In genomic region chr11:87125257-87125656, GRCh38 we compare ENCODE assay signal across 24 cellular contexts.
DNase-seq lines count a peak whose midpoint lies in the region; ATAC-seq, FAIRE-seq and TF ChIP-seq lines count a peak whose summit lies in the region.
"Had no signal": no experiment of that assay in that cellular context is flagged by ENCODE, and none has a peak within 500 bp of the region (broad histone marks: within the 10 kb centered on the region; RNA-seq: fewer than 3 reads in every experiment).

No MANE protein-coding gene starts in this region.

- ATAC-seq in esophagus mucosa (peak; percentile 38), omental fat pad (ENCODE audit: low FRiP score) (peak; percentile 64), Right ventricle myocardium superior (ENCODE audit: poor library complexity) (no peak)
- ATAC-seq: activated T-helper 17 cell treated with anti-CD3 and anti-CD28 coated beads, Interleukin-2, amount 50 U/mL, for 72 hours; right cardiac atrium had no signal

- DNase-seq in AG10803 (ENCODE audit: low read depth): peak; percentile 3
- DNase-seq in NCI-H69 (lab: John Stamatoyannopoulos, UW): peak; percentile 34
- no peak for DNase-seq in omental fat pad (ENCODE audit: low spot score)
- no peak for DNase-seq in Right ventricle myocardium superior
- DNase-seq in SHP77 treated with DMSO at 0.1 percent for 48 hours (lab: John Stamatoyannopoulos, UW): no peak
- DNase-seq in GM12892 (ENCODE audit: insufficient read length): no peak
- DNase-seq in effector CD8-positive, alpha-beta T cell (lab: John Stamatoyannopoulos, UW): no peak
- DNase-seq: ACHN; activated CD4-positive, alpha-beta T cell treated with anti-CD3 and anti-CD28 coated beads for 4 hours; CD8-positive, alpha-beta memory T cell; H7; KBM-7; NCI-H1930; NCI-H2227 treated with DMSO at 0.1 percent for 48 hours; NCI-H748 treated with DMSO at 0.1 percent for 48 hours; Peyer's patch; right cardiac atrium; SJCRH30; T1000; transverse colon had no signal

- TF ChIP-seq CTCF in AG10803 (conservative IDR thresholded peaks at IDR 0.05; ENCODE audit: low read length): no peak
- TF ChIP-seq CTCF in omental fat pad (IDR thresholded peaks at IDR 0.05): no peak

- TF ChIP-seq POLR2A in GM12892 (IDR thresholded peaks at IDR 0.05; ENCODE audit: low read depth, low read length): no peak

- intact Hi-C loops in Right ventricle myocardium superior (cut with DNase I): no loop called here

- FAIRE-seq in GM12892 (lab: Jason Lieb, UNC): no peak
- FAIRE-seq: frontal cortex had no signal

- no peak overlapping the region for H3K4me3 ChIP-seq in AG10803 (ENCODE audit: low read length)
- H3K4me3 ChIP-seq: neural progenitor cell, Peyer's patch, SJCRH30, transverse colon had no signal

Comparison
In these comparisons a context has a peak if more than half of its experiments do, and no peak if none do; other contexts are left out.
1. DNase-seq: peak in AG10803 (single experiment) and NCI-H69 (single experiment); none in omental fat pad (single experiment), Right ventricle myocardium superior (single experiment), SHP77 treated with DMSO at 0.1 percent for 48 hours (single experiment), GM12892 (single experiment) and effector CD8-positive, alpha-beta T cell (single experiment).